ENCODE assay signal across 19 cellular contexts in the genomic region with DNA sequence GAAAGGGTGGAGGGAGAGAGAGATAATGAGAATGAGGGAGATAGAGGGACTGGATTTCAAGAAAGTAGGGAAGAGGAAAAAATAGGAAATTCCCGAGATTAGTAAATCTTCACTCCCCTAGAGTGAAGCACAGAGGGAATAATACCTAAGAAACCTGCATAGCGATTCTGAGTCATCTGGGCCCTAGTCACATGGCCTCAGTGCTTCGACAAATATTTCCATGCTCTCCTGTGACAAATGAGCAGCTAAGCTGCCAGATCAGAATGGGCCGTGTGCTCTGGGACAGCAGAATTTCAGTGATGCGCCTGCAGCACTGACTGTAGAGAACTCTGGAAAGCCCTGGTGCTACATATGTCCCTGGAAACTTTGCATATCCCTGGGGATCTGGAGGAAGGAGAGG. TPM values are rescaled to one million over a fixed set of nuclear protein-coding genes. Genes with fewer than 3 reads are reported as not detected.
"Had no signal": no experiment of that assay in that cellular context is flagged by ENCODE, and none has a peak within 500 bp of the region (broad histone marks: within the 10 kb centered on the region; RNA-seq: fewer than 3 reads in every experiment).

No MANE protein-coding gene starts in this region.

- DNase-seq: effector memory CD4-positive, alpha-beta T cell; esophagus squamous epithelium; foreskin fibroblast; kidney glomerular epithelial cell; mammary epithelial cell; mucosa of descending colon; naive thymus-derived CD8-positive, alpha-beta T cell; pancreas; right lobe of liver; stimulated activated CD4-positive, alpha-beta T cell treated with anti-CD3 and anti-CD28 coated beads, Interleukin-4, amount 100 ng/mL, for 1 hour; stimulated activated CD8-positive, alpha-beta memory T cell treated with anti-CD3 and anti-CD28 coated beads, Interleukin-4, amount 100 ng/mL, for 48 hours; stimulated activated naive CD8-positive, alpha-beta T cell treated with anti-CD3 and anti-CD28 coated beads, Interleukin-15, Interleukin-2, amounts not matched to agents 100 U/mL and 50 U/mL, for 24 hours; thyroid gland; upper lobe of left lung; uterus had no signal

- ATAC-seq: left lobe of liver; mucosa of descending colon; naive thymus-derived CD8-positive, alpha-beta T cell; pancreas; right lobe of liver; stimulated activated effector memory CD8-positive, alpha-beta T cell treated with anti-CD3 and anti-CD28 coated beads, Interleukin-12 subunit alpha, Interleukin-12 subunit beta, amount 100 ng/mL, for 72 hours; stimulated activated naive CD8-positive, alpha-beta T cell treated with anti-CD3 and anti-CD28 coated beads, Interleukin-15, Interleukin-2, amounts not matched to agents 100 U/mL and 50 U/mL, for 24 hours had no signal

- H3K4me1 Mint-ChIP-seq: naive thymus-derived CD8-positive, alpha-beta T cell; stimulated activated effector memory CD8-positive, alpha-beta T cell treated with anti-CD3 and anti-CD28 coated beads, Interleukin-12 subunit alpha, Interleukin-12 subunit beta, amount 100 ng/mL, for 72 hours had no signal

- H3K36me3 Mint-ChIP-seq: stimulated activated effector memory CD8-positive, alpha-beta T cell treated with anti-CD3 and anti-CD28 coated beads, Interleukin-12 subunit alpha, Interleukin-12 subunit beta, amount 100 ng/mL, for 72 hours had no signal

- H3K27me3 Mint-ChIP-seq: naive thymus-derived CD8-positive, alpha-beta T cell had no signal

- H3K4me1 ChIP-seq: esophagus squamous epithelium, pancreas, prostate gland, right lobe of liver, suprapubic skin, thyroid gland, upper lobe of left lung, uterus had no signal

- H3K36me3 ChIP-seq: esophagus squamous epithelium, pancreas, prostate gland, right lobe of liver, suprapubic skin, thyroid gland, upper lobe of left lung, uterus had no signal

- H3K27ac ChIP-seq: esophagus squamous epithelium, pancreas, prostate gland, right lobe of liver, suprapubic skin, thyroid gland, upper lobe of left lung, uterus had no signal

- H3K9me3 ChIP-seq: esophagus squamous epithelium, mucosa of descending colon, pancreas, prostate gland, right lobe of liver, suprapubic skin, thyroid gland, uterus had no signal

- H3K4me3 Mint-ChIP-seq: naive thymus-derived CD8-positive, alpha-beta T cell; stimulated activated effector memory CD8-positive, alpha-beta T cell treated with anti-CD3 and anti-CD28 coated beads, Interleukin-12 subunit alpha, Interleukin-12 subunit beta, amount 100 ng/mL, for 72 hours had no signal

- H3K4me3 ChIP-seq: esophagus squamous epithelium, mucosa of descending colon, pancreas, prostate gland, right lobe of liver, suprapubic skin, thyroid gland, upper lobe of left lung, uterus had no signal

- H3K27me3 ChIP-seq: esophagus squamous epithelium, pancreas, right lobe of liver, suprapubic skin, thyroid gland, upper lobe of left lung, uterus had no signal

- H3K27ac Mint-ChIP-seq: naive thymus-derived CD8-positive, alpha-beta T cell; stimulated activated effector memory CD8-positive, alpha-beta T cell treated with anti-CD3 and anti-CD28 coated beads, Interleukin-12 subunit alpha, Interleukin-12 subunit beta, amount 100 ng/mL, for 72 hours had no signal

RNA-seq across cellular contexts. Expression of gene GRIK2, which starts 48.6 kb away (rescaled TPM):
- total RNA-seq: naive thymus-derived CD8-positive, alpha-beta T cell had no signal
